Comparison of ENCODE assay signal across 8 cellular contexts in the genomic region with DNA sequence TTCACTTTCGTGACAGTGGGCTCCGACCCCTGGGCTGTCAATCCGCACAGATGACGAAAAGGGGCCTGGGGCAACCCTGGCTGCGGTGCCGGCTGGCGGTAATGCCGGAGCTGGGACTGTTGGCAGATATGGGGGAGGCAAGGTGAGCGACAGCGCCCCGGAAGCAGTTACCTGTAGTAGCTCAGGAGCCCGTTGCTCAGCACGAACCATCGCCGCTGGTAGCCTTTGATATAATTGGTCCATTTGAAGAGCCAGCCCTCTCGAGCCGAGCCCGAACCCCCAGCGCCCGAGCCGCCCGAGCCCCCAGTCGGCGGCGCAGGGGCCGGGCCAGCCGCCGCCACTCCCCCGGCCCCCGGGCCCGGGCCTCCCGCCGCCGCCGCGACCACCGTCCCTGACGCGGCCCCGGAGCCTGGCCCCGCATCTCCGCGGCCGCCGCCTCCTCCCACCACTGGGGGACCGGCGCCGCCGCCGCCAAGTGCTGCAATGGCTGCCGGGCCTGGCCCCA. TPM values are rescaled to one million over a fixed set of nuclear protein-coding genes. Genes with fewer than 3 reads are reported as not detected.
DNase-seq lines count a peak whose midpoint lies in the region; ATAC-seq and TF ChIP-seq lines count a peak whose summit lies in the region.

No MANE protein-coding gene starts in this region.

- peak overlapping the region; percentile 95 for H3K4me3 ChIP-seq in thoracic aorta

- H3K4me1 ChIP-seq in foreskin keratinocyte (peaks cover 5% of the 10 kb centered on the region), thoracic aorta (ENCODE audit: control insufficient read depth in 1 of 2, low read depth in 2 of 2) (peaks cover 28 to 49% of the 10 kb centered on the region in 2 donors)

- no peaks in the 10 kb centered on the region for H3K9me3 ChIP-seq in thoracic aorta

- TF ChIP-seq CTCF in foreskin keratinocyte (conservative IDR thresholded peaks at IDR 0.05) = no peak
- TF ChIP-seq CTCF in omental fat pad (IDR thresholded peaks at IDR 0.05) = no peak
- peak; percentile 22 for TF ChIP-seq CTCF in thoracic aorta (IDR thresholded peaks at IDR 0.05)

- H3K36me3 ChIP-seq in thoracic aorta = no peaks in the 10 kb centered on the region

- ATAC-seq in GM18867 (IDR thresholded peaks at IDR 0.05; ENCODE audit: unreplicated experiment) (peak; percentile 13), HG02981 (IDR thresholded peaks at IDR 0.05; ENCODE audit: unreplicated experiment) (peak; percentile 8), foreskin keratinocyte (peak; percentile 38), omental fat pad (ENCODE audit: low FRiP score) (peak; percentile 18), thoracic aorta (ENCODE audit: insufficient number of reproducible peaks, low FRiP score, low read depth) (no peak)

- no peaks in the 10 kb centered on the region for H3K27me3 ChIP-seq in foreskin keratinocyte
- no peaks in the 10 kb centered on the region for H3K27me3 ChIP-seq in thoracic aorta (replicated peaks; ENCODE audit: insufficient read depth)

- H3K27ac ChIP-seq in foreskin keratinocyte (peak overlapping the region; percentile 51), thoracic aorta (peak overlapping the region; percentile 90 to 93)

- DNase-seq in NCI-H774 (lab: John Stamatoyannopoulos, UW) = peak; percentile 25
- peak; percentile 40 to 56 for DNase-seq in activated T-helper 1 cell treated with anti-CD3 and anti-CD28 coated beads, Interleukin-2, amount 50 U/mL, for 16 hours (ENCODE audit: low read depth in 1 of 2, low spot score in 1 of 2)
- DNase-seq in foreskin keratinocyte = peak; percentile 18 to 37
- DNase-seq in omental fat pad (ENCODE audit: low spot score) = peak; percentile 35
- no peak for DNase-seq in thoracic aorta (ENCODE audit: low spot score)
- no peak for DNase-seq in NCI-H1694 treated with DMSO at 0.1 percent for 48 hours (lab: John Stamatoyannopoulos, UW)

RNA-seq across cellular contexts. Expression of a gene that starts 0.4 kb away (rescaled TPM):
- total RNA-seq in foreskin keratinocyte (38.1 and 41.1 TPM in 2 replicates), omental fat pad (10 to 100 TPM; 33.7 to 46.3 (median 35.1) TPM), thoracic aorta (10 to 100 TPM; 38.4 to 41.8 TPM)
- 13.6 and 14.4 TPM in 2 replicates for polyA plus RNA-seq in foreskin keratinocyte

RNA-seq across cellular contexts. Expression of a gene that starts 53.7 kb away (rescaled TPM):
- total RNA-seq in foreskin keratinocyte (28.2 and 32.3 TPM in 2 replicates), omental fat pad (10 to 100 TPM; 14.8 to 19.6 (median 17.1) TPM), thoracic aorta (10 to 100 TPM in 1 of 2 donors, 1 to 10 TPM in 1; 9.3 to 16.3 TPM)
- polyA plus RNA-seq in foreskin keratinocyte = 17.1 and 20.1 TPM in 2 replicates

Comparison
In these comparisons a context has a peak if more than half of its experiments do, and no peak if none do; other contexts are left out.
1. DNase-seq: peak in NCI-H774 (single experiment), activated T-helper 1 cell treated with anti-CD3 and anti-CD28 coated beads, Interleukin-2, amount 50 U/mL, for 16 hours (2 of 2), foreskin keratinocyte (2 of 2) and omental fat pad (single experiment); none in thoracic aorta (single experiment) and NCI-H1694 treated with DMSO at 0.1 percent for 48 hours (single experiment).